ENCODE assay signal across 8 cellular contexts in genomic region chr5:172005708-172006377, GRCh38. TPM values are rescaled to one million over a fixed set of nuclear protein-coding genes. Genes with fewer than 3 reads are reported as not detected.
DNase-seq lines count a peak whose midpoint lies in the region; ATAC-seq, FAIRE-seq and TF ChIP-seq lines count a peak whose summit lies in the region.

No MANE protein-coding gene starts in this region.

- TF ChIP-seq POLR2A in GM12891 (IDR thresholded peaks at IDR 0.05; ENCODE audit: low read depth, low read length), result no peak

- ATAC-seq in HG02588 (IDR thresholded peaks at IDR 0.05; ENCODE audit: unreplicated experiment), result peak; percentile 1

- no peak for FAIRE-seq in GM12891 (lab: Jason Lieb, UNC)

- peak overlapping the region; percentile 99 for H3K27ac ChIP-seq in angular gyrus (ENCODE audit: low read depth, low read length)

- DNase-seq in GM03348 (ENCODE audit: low spot score) (peak; percentile 60), RPMI8226 (peak; percentile 22), hypothalamus (lab: John Stamatoyannopoulos, UW) (peak in 30 of 51 donors; percentile 5 to 67 (median 36)), retina (peak; percentile 82), NOMO-1 (lab: John Stamatoyannopoulos, UW; ENCODE audit: unreplicated experiment in 2 of 2) (no peak), GM12891 (ENCODE audit: insufficient read length, low spot score) (no peak)

TF ChIP-seq in GM12891, 5 proteins besides CTCF, POLR2A, EP300 and RAD21:
- TF ChIP-seq SPI1 (IDR thresholded peaks at IDR 0.05; ENCODE audit: low read depth, low read length), result no peak
- no peak for TF ChIP-seq PAX5 (IDR thresholded peaks at IDR 0.05; ENCODE audit: insufficient read depth, low read length, severe bottlenecking)
- TF ChIP-seq POLR2AphosphoS5 (IDR thresholded peaks at IDR 0.05; ENCODE audit: low read depth, low read length), result no peak
TF ChIP-seq in GM12891: peak in this region for 0.

RNA-seq across cellular contexts. Expression of gene FBXW11, which starts 0.6 kb away (rescaled TPM):
- 17.4 TPM for polyA plus RNA-seq in GM12891 (2012; ENCODE audit: low read depth, missing spikeins)

Comparison
In these comparisons a context has a peak if more than half of its experiments do, and no peak if none do; other contexts are left out.
1. DNase-seq: peak in GM03348 (single experiment), RPMI8226 (single experiment), hypothalamus (30 of 51) and retina (single experiment); none in NOMO-1 (0 of 2) and GM12891 (single experiment).